ENCODE assay signal across 16 cellular contexts in genomic region chr2:165725421-165725820, GRCh38.
DNase-seq lines count a peak whose midpoint lies in the region; ATAC-seq and TF ChIP-seq lines count a peak whose summit lies in the region.
"Had no signal": no experiment of that assay in that cellular context is flagged by ENCODE, and none has a peak within 500 bp of the region (broad histone marks: within the 10 kb centered on the region; RNA-seq: fewer than 3 reads in every experiment).

No MANE protein-coding gene starts in this region.

- CTCF ChIA-PET in A673 (lab: Charles Lee) = no interaction called here

- H3K4me1 ChIP-seq in A673 (ENCODE audit: insufficient read depth, low read length, poor library complexity, severe bottlenecking) (no peaks in the 10 kb centered on the region), endodermal cell (ENCODE audit: control insufficient read depth, insufficient read depth, low read length) (no peaks in the 10 kb centered on the region)

- TF ChIP-seq CTCF in A673 (conservative IDR thresholded peaks at IDR 0.05; ENCODE audit: low read depth, low read length) = no peak
- no peak for TF ChIP-seq CTCF in fibroblast of pulmonary artery (IDR thresholded peaks at IDR 0.05; ENCODE audit: low read length, missing control alignments)
- TF ChIP-seq CTCF in GM13977 (IDR thresholded peaks at IDR 0.05; ENCODE audit: extremely low read depth, insufficient read depth, missing control alignments) = no peak
- no peak for TF ChIP-seq CTCF in endodermal cell (conservative IDR thresholded peaks at IDR 0.05)

- H3K4me1 Mint-ChIP-seq in endodermal cell = peaks cover 5% of the 10 kb centered on the region

- DNase-seq in A673 (ENCODE audit: low spot score) (peak; percentile 32), GM04503 (ENCODE audit: low read depth) (peak; percentile 18), SW 1271 (lab: John Stamatoyannopoulos, UW) (peak; percentile 2 to 50), fibroblast of pulmonary artery (ENCODE audit: low read depth) (peak; percentile 60), NCI-H1930 (lab: John Stamatoyannopoulos, UW) (no peak), GM13977 (ENCODE audit: low spot score) (no peak), endodermal cell (no peak)
- DNase-seq: GF-D8; NCI-H2227 treated with DMSO at 0.1 percent for 48 hours; OCI-M1; stimulated activated CD4-positive, alpha-beta T cell treated with anti-CD3 and anti-CD28 coated beads, Interleukin-1b, Interleukin-23, amount 100 ng/mL, for 48 hours had no signal

- H3K36me3 ChIP-seq in A673 (ENCODE audit: insufficient read depth, low read length, poor library complexity, severe bottlenecking) (no peaks in the 10 kb centered on the region), endodermal cell (ENCODE audit: control insufficient read depth, insufficient read depth, low read length) (no peaks in the 10 kb centered on the region)

- intact Hi-C loops in A673 (cut with micrococcal nuclease; ENCODE audit: unreplicated experiment) = no loop called here

- no TSS peak for BruUV-seq in A673 (replicated peaks; lab: Mats Ljungman, UMichigan)

- no peaks in the 10 kb centered on the region for H3K27me3 Mint-ChIP-seq in endodermal cell (ENCODE audit: insufficient read depth)

- H3K4me3 ChIP-seq in A673 (ENCODE audit: low read depth, low read length, poor library complexity, severe bottlenecking) (no peak overlapping the region), fibroblast of pulmonary artery (replicated peaks; ENCODE audit: low read depth, low read length) (no peak overlapping the region), endodermal cell (ENCODE audit: low read length) (no peak overlapping the region)

- H3K27me3 ChIP-seq in A673 (replicated peaks; ENCODE audit: insufficient read depth, low read depth, low read length, poor library complexity) (no peaks in the 10 kb centered on the region), endodermal cell (ENCODE audit: control insufficient read depth, insufficient read depth, low read length, poor library complexity, severe bottlenecking) (no peaks in the 10 kb centered on the region)

- ATAC-seq in HG02852 (IDR thresholded peaks at IDR 0.05; ENCODE audit: unreplicated experiment) = no peak
- ATAC-seq: stimulated activated memory B cell treated with anti-CD40 and anti-IgM and Interleukin-4, amounts not matched to agents 10 μg/mL and 1 μg/mL and 100 μg/mL, for 72 hours had no signal

- H3K4me3 Mint-ChIP-seq in endodermal cell = no peak overlapping the region
- H3K4me3 Mint-ChIP-seq: memory B cell; stimulated activated memory B cell treated with anti-CD40 and anti-IgM and Interleukin-4, amounts not matched to agents 10 μg/mL and 1 μg/mL and 100 μg/mL, for 72 hours had no signal

- H3K9ac ChIP-seq in endodermal cell (ENCODE audit: extremely low read depth, low read length, poor library complexity, severe bottlenecking) = no peak overlapping the region

- H3K9me3 ChIP-seq in A673 (ENCODE audit: low read depth, low read length, poor library complexity, severe bottlenecking) (no peaks in the 10 kb centered on the region), endodermal cell (ENCODE audit: control insufficient read depth, low read length) (no peaks in the 10 kb centered on the region)

- in situ Hi-C loops in GM13977 (cut with MboI; ENCODE audit: low pct_unique_long_range_greater_than_20kb, low sequenced_read_pairs, unreplicated experiment) = no loop called here

- no peak overlapping the region for H3K27ac ChIP-seq in A673 (ENCODE audit: low read depth, low read length, poor library complexity, severe bottlenecking)
- no peak overlapping the region for H3K27ac ChIP-seq in endodermal cell (ENCODE audit: low read depth, low read length)
- H3K27ac ChIP-seq: C4-2B, HL-60 had no signal

- no peaks in the 10 kb centered on the region for H3K36me3 Mint-ChIP-seq in endodermal cell (ENCODE audit: low read depth)
- H3K36me3 Mint-ChIP-seq: memory B cell; stimulated activated memory B cell treated with anti-CD40 and anti-IgM and Interleukin-4, amounts not matched to agents 10 μg/mL and 1 μg/mL and 100 μg/mL, for 72 hours had no signal

- no peak overlapping the region for H3K27ac Mint-ChIP-seq in endodermal cell
- H3K27ac Mint-ChIP-seq: memory B cell; stimulated activated memory B cell treated with anti-CD40 and anti-IgM and Interleukin-4, amounts not matched to agents 10 μg/mL and 1 μg/mL and 100 μg/mL, for 72 hours had no signal

- POLR2A ChIA-PET in A673 (lab: Charles Lee; ENCODE audit: low non-redundant PET) = no interaction called here

- no peaks in the 10 kb centered on the region for H3K9me3 Mint-ChIP-seq in endodermal cell
- H3K9me3 Mint-ChIP-seq: memory B cell; stimulated activated memory B cell treated with anti-CD40 and anti-IgM and Interleukin-4, amounts not matched to agents 10 μg/mL and 1 μg/mL and 100 μg/mL, for 72 hours had no signal

Comparison
In these comparisons a context has a peak if more than half of its experiments do, and no peak if none do; other contexts are left out.
1. DNase-seq: peak in A673 (single experiment), GM04503 (single experiment), SW 1271 (2 of 2) and fibroblast of pulmonary artery (single experiment); none in NCI-H1930 (0 of 2), GM13977 (single experiment) and endodermal cell (single experiment).